2 cellular contexts compared by ENCODE assay signal in the genomic region with DNA sequence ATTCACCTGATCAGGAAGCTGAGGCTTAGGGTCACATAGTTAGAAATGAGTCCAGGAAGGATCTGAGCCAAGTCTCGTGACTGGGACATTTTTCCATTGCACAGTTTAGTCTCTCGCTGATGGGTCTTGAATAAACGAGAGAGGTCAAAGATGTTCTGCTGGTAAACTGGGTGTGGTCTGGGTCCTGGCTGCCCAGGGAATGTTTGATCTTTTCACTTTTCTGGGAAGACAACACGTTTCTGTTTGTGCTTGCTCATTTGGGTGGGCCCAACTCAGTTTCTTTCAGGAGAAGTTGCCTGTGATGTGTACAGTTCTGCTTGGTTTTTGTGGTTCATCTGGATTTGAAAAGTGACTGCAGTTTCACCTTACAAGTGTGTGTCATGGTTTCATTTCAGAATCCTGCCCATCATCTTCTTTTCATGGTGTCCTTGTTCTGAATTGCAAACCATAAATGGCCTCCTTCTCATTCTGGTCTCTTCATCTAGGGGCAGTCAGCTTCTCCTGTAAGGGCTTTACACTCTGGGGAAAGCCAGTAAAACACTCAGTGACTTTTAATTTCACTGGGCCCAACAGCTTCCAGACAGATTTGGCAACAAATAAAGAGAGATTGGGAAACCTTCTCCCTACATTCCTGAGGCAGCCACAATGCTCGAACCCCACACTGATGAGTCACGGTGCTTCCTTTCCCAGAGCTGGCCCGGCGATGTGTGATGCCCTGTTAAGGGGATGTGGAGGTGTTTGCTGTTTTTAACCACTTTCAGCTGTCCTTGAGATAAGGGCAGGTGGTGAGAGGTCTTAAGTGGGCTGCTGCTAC.
TF ChIP-seq lines count a peak whose summit lies in the region.

No MANE protein-coding gene starts in this region.

TF ChIP-seq in GM23338, 12 proteins besides CTCF, POLR2A, EP300 and RAD21 (continues in another document):
- TF ChIP-seq POLR2AphosphoS5 (IDR thresholded peaks at IDR 0.05; ENCODE audit: low read depth) (no peak), ZNF331 (CRISPR knock-in tag; IDR thresholded peaks at IDR 0.05; ENCODE audit: low read depth) (no peak), CREB1 (CRISPR knock-in tag; IDR thresholded peaks at IDR 0.05; ENCODE audit: low read depth) (no peak), EZH2phosphoT487 (IDR thresholded peaks at IDR 0.05; ENCODE audit: unreplicated experiment) (no peak)
- TF ChIP-seq, protein P1, sequence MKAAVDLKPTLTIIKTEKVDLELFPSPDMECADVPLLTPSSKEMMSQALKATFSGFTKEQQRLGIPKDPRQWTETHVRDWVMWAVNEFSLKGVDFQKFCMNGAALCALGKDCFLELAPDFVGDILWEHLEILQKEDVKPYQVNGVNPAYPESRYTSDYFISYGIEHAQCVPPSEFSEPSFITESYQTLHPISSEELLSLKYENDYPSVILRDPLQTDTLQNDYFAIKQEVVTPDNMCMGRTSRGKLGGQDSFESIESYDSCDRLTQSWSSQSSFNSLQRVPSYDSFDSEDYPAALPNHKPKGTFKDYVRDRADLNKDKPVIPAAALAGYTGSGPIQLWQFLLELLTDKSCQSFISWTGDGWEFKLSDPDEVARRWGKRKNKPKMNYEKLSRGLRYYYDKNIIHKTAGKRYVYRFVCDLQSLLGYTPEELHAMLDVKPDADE (IDR thresholded peaks at IDR 0.05) = no peak
- TF ChIP-seq, protein P2, sequence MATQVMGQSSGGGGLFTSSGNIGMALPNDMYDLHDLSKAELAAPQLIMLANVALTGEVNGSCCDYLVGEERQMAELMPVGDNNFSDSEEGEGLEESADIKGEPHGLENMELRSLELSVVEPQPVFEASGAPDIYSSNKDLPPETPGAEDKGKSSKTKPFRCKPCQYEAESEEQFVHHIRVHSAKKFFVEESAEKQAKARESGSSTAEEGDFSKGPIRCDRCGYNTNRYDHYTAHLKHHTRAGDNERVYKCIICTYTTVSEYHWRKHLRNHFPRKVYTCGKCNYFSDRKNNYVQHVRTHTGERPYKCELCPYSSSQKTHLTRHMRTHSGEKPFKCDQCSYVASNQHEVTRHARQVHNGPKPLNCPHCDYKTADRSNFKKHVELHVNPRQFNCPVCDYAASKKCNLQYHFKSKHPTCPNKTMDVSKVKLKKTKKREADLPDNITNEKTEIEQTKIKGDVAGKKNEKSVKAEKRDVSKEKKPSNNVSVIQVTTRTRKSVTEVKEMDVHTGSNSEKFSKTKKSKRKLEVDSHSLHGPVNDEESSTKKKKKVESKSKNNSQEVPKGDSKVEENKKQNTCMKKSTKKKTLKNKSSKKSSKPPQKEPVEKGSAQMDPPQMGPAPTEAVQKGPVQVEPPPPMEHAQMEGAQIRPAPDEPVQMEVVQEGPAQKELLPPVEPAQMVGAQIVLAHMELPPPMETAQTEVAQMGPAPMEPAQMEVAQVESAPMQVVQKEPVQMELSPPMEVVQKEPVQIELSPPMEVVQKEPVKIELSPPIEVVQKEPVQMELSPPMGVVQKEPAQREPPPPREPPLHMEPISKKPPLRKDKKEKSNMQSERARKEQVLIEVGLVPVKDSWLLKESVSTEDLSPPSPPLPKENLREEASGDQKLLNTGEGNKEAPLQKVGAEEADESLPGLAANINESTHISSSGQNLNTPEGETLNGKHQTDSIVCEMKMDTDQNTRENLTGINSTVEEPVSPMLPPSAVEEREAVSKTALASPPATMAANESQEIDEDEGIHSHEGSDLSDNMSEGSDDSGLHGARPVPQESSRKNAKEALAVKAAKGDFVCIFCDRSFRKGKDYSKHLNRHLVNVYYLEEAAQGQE (IDR thresholded peaks at IDR 0.05; ENCODE audit: unreplicated experiment) = no peak
- TF ChIP-seq, protein P3, sequence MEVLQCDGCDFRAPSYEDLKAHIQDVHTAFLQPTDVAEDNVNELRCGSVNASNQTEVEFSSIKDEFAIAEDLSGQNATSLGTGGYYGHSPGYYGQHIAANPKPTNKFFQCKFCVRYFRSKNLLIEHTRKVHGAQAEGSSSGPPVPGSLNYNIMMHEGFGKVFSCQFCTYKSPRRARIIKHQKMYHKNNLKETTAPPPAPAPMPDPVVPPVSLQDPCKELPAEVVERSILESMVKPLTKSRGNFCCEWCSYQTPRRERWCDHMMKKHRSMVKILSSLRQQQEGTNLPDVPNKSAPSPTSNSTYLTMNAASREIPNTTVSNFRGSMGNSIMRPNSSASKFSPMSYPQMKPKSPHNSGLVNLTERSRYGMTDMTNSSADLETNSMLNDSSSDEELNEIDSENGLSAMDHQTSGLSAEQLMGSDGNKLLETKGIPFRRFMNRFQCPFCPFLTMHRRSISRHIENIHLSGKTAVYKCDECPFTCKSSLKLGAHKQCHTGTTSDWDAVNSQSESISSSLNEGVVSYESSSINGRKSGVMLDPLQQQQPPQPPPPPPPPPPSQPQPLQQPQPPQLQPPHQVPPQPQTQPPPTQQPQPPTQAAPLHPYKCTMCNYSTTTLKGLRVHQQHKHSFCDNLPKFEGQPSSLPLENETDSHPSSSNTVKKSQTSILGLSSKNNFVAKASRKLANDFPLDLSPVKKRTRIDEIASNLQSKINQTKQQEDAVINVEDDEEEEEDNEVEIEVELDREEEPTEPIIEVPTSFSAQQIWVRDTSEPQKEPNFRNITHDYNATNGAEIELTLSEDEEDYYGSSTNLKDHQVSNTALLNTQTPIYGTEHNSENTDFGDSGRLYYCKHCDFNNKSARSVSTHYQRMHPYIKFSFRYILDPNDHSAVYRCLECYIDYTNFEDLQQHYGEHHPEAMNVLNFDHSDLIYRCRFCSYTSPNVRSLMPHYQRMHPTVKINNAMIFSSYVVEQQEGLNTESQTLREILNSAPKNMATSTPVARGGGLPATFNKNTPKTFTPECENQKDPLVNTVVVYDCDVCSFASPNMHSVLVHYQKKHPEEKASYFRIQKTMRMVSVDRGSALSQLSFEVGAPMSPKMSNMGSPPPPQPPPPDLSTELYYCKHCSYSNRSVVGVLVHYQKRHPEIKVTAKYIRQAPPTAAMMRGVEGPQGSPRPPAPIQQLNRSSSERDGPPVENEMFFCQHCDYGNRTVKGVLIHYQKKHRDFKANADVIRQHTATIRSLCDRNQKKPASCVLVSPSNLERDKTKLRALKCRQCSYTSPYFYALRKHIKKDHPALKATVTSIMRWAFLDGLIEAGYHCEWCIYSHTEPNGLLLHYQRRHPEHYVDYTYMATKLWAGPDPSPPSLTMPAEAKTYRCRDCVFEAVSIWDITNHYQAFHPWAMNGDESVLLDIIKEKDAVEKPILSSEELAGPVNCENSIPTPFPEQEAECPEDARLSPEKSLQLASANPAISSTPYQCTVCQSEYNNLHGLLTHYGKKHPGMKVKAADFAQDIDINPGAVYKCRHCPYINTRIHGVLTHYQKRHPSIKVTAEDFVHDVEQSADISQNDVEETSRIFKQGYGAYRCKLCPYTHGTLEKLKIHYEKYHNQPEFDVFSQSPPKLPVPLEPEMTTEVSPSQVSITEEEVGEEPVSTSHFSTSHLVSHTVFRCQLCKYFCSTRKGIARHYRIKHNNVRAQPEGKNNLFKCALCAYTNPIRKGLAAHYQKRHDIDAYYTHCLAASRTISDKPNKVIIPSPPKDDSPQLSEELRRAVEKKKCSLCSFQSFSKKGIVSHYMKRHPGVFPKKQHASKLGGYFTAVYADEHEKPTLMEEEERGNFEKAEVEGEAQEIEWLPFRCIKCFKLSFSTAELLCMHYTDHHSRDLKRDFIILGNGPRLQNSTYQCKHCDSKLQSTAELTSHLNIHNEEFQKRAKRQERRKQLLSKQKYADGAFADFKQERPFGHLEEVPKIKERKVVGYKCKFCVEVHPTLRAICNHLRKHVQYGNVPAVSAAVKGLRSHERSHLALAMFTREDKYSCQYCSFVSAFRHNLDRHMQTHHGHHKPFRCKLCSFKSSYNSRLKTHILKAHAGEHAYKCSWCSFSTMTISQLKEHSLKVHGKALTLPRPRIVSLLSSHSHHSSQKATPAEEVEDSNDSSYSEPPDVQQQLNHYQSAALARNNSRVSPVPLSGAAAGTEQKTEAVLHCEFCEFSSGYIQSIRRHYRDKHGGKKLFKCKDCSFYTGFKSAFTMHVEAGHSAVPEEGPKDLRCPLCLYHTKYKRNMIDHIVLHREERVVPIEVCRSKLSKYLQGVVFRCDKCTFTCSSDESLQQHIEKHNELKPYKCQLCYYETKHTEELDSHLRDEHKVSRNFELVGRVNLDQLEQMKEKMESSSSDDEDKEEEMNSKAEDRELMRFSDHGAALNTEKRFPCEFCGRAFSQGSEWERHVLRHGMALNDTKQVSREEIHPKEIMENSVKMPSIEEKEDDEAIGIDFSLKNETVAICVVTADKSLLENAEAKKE (CRISPR knock-in tag; IDR thresholded peaks at IDR 0.05) = no peak

TF ChIP-seq in H1, 55 proteins besides CTCF, POLR2A, EP300 and RAD21:
- TF ChIP-seq CEBPB (IDR thresholded peaks at IDR 0.05; ENCODE audit: low read depth, low read length) (0 out of 2 replicates have a peak, but pooled peaks have one; percentile 5), CBX8 (IDR thresholded peaks at IDR 0.05; ENCODE audit: borderline replicate concordance, low read depth, low read length) (no peak)
